9 cellular contexts compared by ENCODE assay signal in the genomic region with DNA sequence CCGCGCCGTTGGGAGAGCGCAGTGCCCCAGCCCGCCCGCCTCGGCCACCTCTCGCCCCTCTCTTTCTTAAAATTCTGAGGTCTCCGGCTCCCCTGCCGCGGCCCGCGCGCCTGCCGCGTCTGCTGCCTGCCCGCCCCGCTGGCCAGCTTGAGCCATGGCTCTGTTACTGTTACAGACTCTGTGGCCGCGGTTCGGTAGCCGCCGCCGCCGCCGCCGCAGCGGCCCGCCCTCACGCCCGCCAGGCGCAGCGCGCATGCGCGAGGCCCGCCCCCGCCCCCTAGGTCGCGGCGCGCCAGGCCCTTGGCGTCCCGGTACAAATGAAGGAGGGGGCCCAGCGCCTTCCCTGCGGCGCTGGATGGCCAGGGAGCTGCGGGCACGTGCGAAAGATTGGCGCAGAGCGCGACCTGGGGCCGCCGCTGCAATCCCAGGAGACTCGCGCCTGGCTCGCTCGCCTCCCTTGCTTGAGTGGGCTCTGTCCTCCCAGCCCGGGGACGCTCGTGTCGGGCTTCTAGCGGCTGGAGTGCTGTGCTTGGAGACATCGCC. TPM values are rescaled to one million over a fixed set of nuclear protein-coding genes. Genes with fewer than 3 reads are reported as not detected.
DNase-seq lines count a peak whose midpoint lies in the region; ATAC-seq lines count a peak whose summit lies in the region.
"Had no signal": no experiment of that assay in that cellular context is flagged by ENCODE, and none has a peak within 500 bp of the region (broad histone marks: within the 10 kb centered on the region; RNA-seq: fewer than 3 reads in every experiment).

A gene (minus strand): TSS at position 171 of the 543 bp plus-strand sequence. CDS start 452 bp downstream, outside the sequence.

- no peak within 1 kb of the TSS for H3K4me3 ChIP-seq in CD4-positive, CD25-positive, alpha-beta regulatory T cell (ENCODE audit: low read depth, low read length)
- peak within 1 kb of the TSS; percentile 74 for H3K4me3 ChIP-seq in trophoblast cell (ENCODE audit: low read depth, low read length)

- H3K18ac ChIP-seq in trophoblast cell (ENCODE audit: low read length) = no peak within 1 kb of the TSS

- peak within 1 kb of the TSS; percentile 11 for H4K8ac ChIP-seq in trophoblast cell (ENCODE audit: low read depth, low read length)

- peak within 1 kb of the TSS; percentile 67 for H2AFZ ChIP-seq in trophoblast cell (ENCODE audit: insufficient read depth, low read length, poor library complexity)

- H3K9me3 ChIP-seq in CD4-positive, CD25-positive, alpha-beta regulatory T cell (ENCODE audit: control insufficient read depth in 2 of 2, low read length in 2 of 2) = no peaks in the 10 kb centered on the region
- H3K9me3 ChIP-seq in trophoblast cell (ENCODE audit: insufficient read depth, low read depth, low read length) = peaks cover 16% of the 10 kb centered on the region

- peaks cover 38% of the 10 kb centered on the region for H3K4me1 ChIP-seq in CD4-positive, CD25-positive, alpha-beta regulatory T cell (ENCODE audit: control insufficient read depth, insufficient read depth, low read length, poor library complexity, severe bottlenecking)
- peaks cover 8 to 18% of the 10 kb centered on the region in 2 experiments for H3K4me1 ChIP-seq in trophoblast cell (ENCODE audit: control insufficient read depth in 1 of 2, insufficient read depth in 2 of 2, low read length in 2 of 2)

- H3K36me3 ChIP-seq in CD4-positive, CD25-positive, alpha-beta regulatory T cell (ENCODE audit: control insufficient read depth, insufficient read depth, low read length) = no peaks in the 10 kb centered on the region
- H3K36me3 ChIP-seq in trophoblast cell (ENCODE audit: control insufficient read depth in 1 of 2, insufficient read depth in 2 of 2, low read length in 2 of 2) = no peaks in the 10 kb centered on the region

- H3K4me1 Mint-ChIP-seq in CD4-positive, CD25-positive, alpha-beta regulatory T cell = peaks cover 0 to 35% (median 15%) of the 10 kb centered on the region in 4 donors
- H3K4me1 Mint-ChIP-seq in activated T-helper 1 cell treated with anti-CD3 and anti-CD28 coated beads, Interleukin-12 subunit alpha, Interleukin-12 subunit beta, Interleukin-2, Interleukin-4 antibody, amounts not matched to agents 30 ng/mL and 10 ng/mL and 1 ng/mL, durations not matched to agents 14 hours and 24 hours and 36 hours (ENCODE audit: low read depth) = no peaks in the 10 kb centered on the region

- H3K4me2 ChIP-seq in trophoblast cell (ENCODE audit: low read length) = peak within 1 kb of the TSS; percentile 99

- H2BK120ac ChIP-seq in trophoblast cell (ENCODE audit: insufficient read depth, low read length, poor library complexity) = no peak within 1 kb of the TSS

- no peak within 1 kb of the TSS for H3K4ac ChIP-seq in trophoblast cell (ENCODE audit: low read depth, low read length)

- peaks cover 52% of the 10 kb centered on the region for H3K27me3 ChIP-seq in CD4-positive, CD25-positive, alpha-beta regulatory T cell (ENCODE audit: control insufficient read depth, insufficient read depth, low read length)
- H3K27me3 ChIP-seq in trophoblast cell (ENCODE audit: insufficient read depth, low read length) = peaks cover 74% of the 10 kb centered on the region

- DNase-seq in CD4-positive, CD25-positive, alpha-beta regulatory T cell = peak in 2 of 3 donors; percentile 18 to 37
- peak; percentile 61 for DNase-seq in GM19238 (ENCODE audit: insufficient read length, low spot score)
- peak; percentile 18 for DNase-seq in NCI-H82 treated with DMSO at 0.1 percent for 48 hours (lab: John Stamatoyannopoulos, UW; ENCODE audit: unreplicated experiment)
- DNase-seq in activated T-helper 1 cell treated with anti-CD3 and anti-CD28 coated beads, Interleukin-12 subunit alpha, Interleukin-12 subunit beta, Interleukin-2, Interleukin-4 antibody, amounts not matched to agents 30 ng/mL and 10 ng/mL and 1 ng/mL, durations not matched to agents 14 hours and 24 hours and 36 hours (ENCODE audit: low spot score) = peak; percentile 25
- DNase-seq in head of caudate nucleus = peak in 33 of 42 donors; percentile 17 to 79 (median 47)
- DNase-seq in trophoblast cell = peak; percentile 33 to 74
- no peak for DNase-seq in foreskin melanocyte

- peak in 1 of 2 donors; percentile 27 for ATAC-seq in CD4-positive, CD25-positive, alpha-beta regulatory T cell (ENCODE audit: low read depth in 2 of 2)
- peak; percentile 68 for ATAC-seq in HG03342 (IDR thresholded peaks at IDR 0.05; ENCODE audit: unreplicated experiment)

- H3K27ac ChIP-seq in CD4-positive, CD25-positive, alpha-beta regulatory T cell (ENCODE audit: insufficient read depth, low read length, poor library complexity, severe bottlenecking) = no peak within 1 kb of the TSS
- no peak within 1 kb of the TSS for H3K27ac ChIP-seq in trophoblast cell (ENCODE audit: low read depth, low read length)

- no peaks in the 10 kb centered on the region for H3K36me3 Mint-ChIP-seq in CD4-positive, CD25-positive, alpha-beta regulatory T cell
- peaks cover 2% of the 10 kb centered on the region for H3K36me3 Mint-ChIP-seq in activated T-helper 1 cell treated with anti-CD3 and anti-CD28 coated beads, Interleukin-12 subunit alpha, Interleukin-12 subunit beta, Interleukin-2, Interleukin-4 antibody, amounts not matched to agents 30 ng/mL and 10 ng/mL and 1 ng/mL, durations not matched to agents 14 hours and 24 hours and 36 hours (ENCODE audit: low read depth)

- no peak within 1 kb of the TSS for H3K23ac ChIP-seq in trophoblast cell (ENCODE audit: low read length)

- peak within 1 kb of the TSS; percentile 54 to 88 (median 78) for H3K4me3 Mint-ChIP-seq in CD4-positive, CD25-positive, alpha-beta regulatory T cell
- H3K4me3 Mint-ChIP-seq in activated T-helper 1 cell treated with anti-CD3 and anti-CD28 coated beads, Interleukin-12 subunit alpha, Interleukin-12 subunit beta, Interleukin-2, Interleukin-4 antibody, amounts not matched to agents 30 ng/mL and 10 ng/mL and 1 ng/mL, durations not matched to agents 14 hours and 24 hours and 36 hours = peak within 1 kb of the TSS; percentile 73

- no peak within 1 kb of the TSS for H4K12ac ChIP-seq in trophoblast cell (ENCODE audit: low read depth, low read length)

- H3K27me3 Mint-ChIP-seq in CD4-positive, CD25-positive, alpha-beta regulatory T cell = peaks cover 88% of the 10 kb centered on the region
- H3K27me3 Mint-ChIP-seq in activated T-helper 1 cell treated with anti-CD3 and anti-CD28 coated beads, Interleukin-12 subunit alpha, Interleukin-12 subunit beta, Interleukin-2, Interleukin-4 antibody, amounts not matched to agents 30 ng/mL and 10 ng/mL and 1 ng/mL, durations not matched to agents 14 hours and 24 hours and 36 hours (ENCODE audit: insufficient read depth) = peaks cover 81% of the 10 kb centered on the region

- H3K9me3 Mint-ChIP-seq in CD4-positive, CD25-positive, alpha-beta regulatory T cell = peaks cover 0 to 11% (median 0%) of the 10 kb centered on the region in 7 donors
- no peaks in the 10 kb centered on the region for H3K9me3 Mint-ChIP-seq in activated T-helper 1 cell treated with anti-CD3 and anti-CD28 coated beads, Interleukin-12 subunit alpha, Interleukin-12 subunit beta, Interleukin-2, Interleukin-4 antibody, amounts not matched to agents 30 ng/mL and 10 ng/mL and 1 ng/mL, durations not matched to agents 14 hours and 24 hours and 36 hours

- no peak within 1 kb of the TSS for H3K9ac ChIP-seq in trophoblast cell (ENCODE audit: low read length)

- no peak within 1 kb of the TSS for H4K91ac ChIP-seq in trophoblast cell (ENCODE audit: low read depth, low read length)

- no peak within 1 kb of the TSS for H3K27ac Mint-ChIP-seq in CD4-positive, CD25-positive, alpha-beta regulatory T cell
- peak within 1 kb of the TSS; percentile 44 for H3K27ac Mint-ChIP-seq in activated T-helper 1 cell treated with anti-CD3 and anti-CD28 coated beads, Interleukin-12 subunit alpha, Interleukin-12 subunit beta, Interleukin-2, Interleukin-4 antibody, amounts not matched to agents 30 ng/mL and 10 ng/mL and 1 ng/mL, durations not matched to agents 14 hours and 24 hours and 36 hours

- H3K79me1 ChIP-seq in trophoblast cell (ENCODE audit: low read length) = peaks cover 2% of the 10 kb centered on the region

- H3K14ac ChIP-seq in trophoblast cell (ENCODE audit: low read length) = peak within 1 kb of the TSS; percentile 4

- no peak within 1 kb of the TSS for H2BK12ac ChIP-seq in trophoblast cell (ENCODE audit: low read length)

- H2AK5ac ChIP-seq in trophoblast cell (ENCODE audit: low read length) = no peak within 1 kb of the TSS

- H2BK5ac ChIP-seq in trophoblast cell (ENCODE audit: low read depth, low read length, poor library complexity) = no peak within 1 kb of the TSS

- intact Hi-C loops in activated T-helper 1 cell treated with anti-CD3 and anti-CD28 coated beads, Interleukin-12 subunit alpha, Interleukin-12 subunit beta, Interleukin-2, Interleukin-4 antibody, amounts not matched to agents 30 ng/mL and 10 ng/mL and 1 ng/mL, durations not matched to agents 14 hours and 24 hours and 36 hours (cut with micrococcal nuclease) = no loop called here
- intact Hi-C loops in head of caudate nucleus (cut with DNase I) = no loop called here

- WGBS in trophoblast cell (ENCODE audit: extremely low coverage, insufficient coverage, insufficient read length) = no CpG with 5 or more reads among the region's 65 CpGs

- H3K79me2 ChIP-seq in trophoblast cell (ENCODE audit: control insufficient read depth, insufficient read depth, low read length, poor library complexity) = no peaks in the 10 kb centered on the region

RNA-seq across cellular contexts. Expression of the gene that starts here (rescaled TPM):
- not detected for total RNA-seq in CD4-positive, CD25-positive, alpha-beta regulatory T cell
- not detected for polyA plus RNA-seq in CD4-positive, CD25-positive, alpha-beta regulatory T cell
- total RNA-seq in activated T-helper 1 cell treated with anti-CD3 and anti-CD28 coated beads, Interleukin-12 subunit alpha, Interleukin-12 subunit beta, Interleukin-2, Interleukin-4 antibody, amounts not matched to agents 30 ng/mL and 10 ng/mL and 1 ng/mL, durations not matched to agents 14 hours and 24 hours and 36 hours = not detected in 2 replicates
- 0.15 and 0.42 TPM in 2 replicates for polyA plus RNA-seq in trophoblast cell (2013)
- total RNA-seq: T-helper 2 cell treated with Interferon-gamma antibody and Interleukin-4, amounts not matched to agents 100 ng/mL and 5 ng/mL, for 36 hours had no signal

Comparison
In these comparisons a context has a peak if more than half of its experiments do, and no peak if none do; other contexts are left out.
1. Peak in DNase-seq in CD4-positive, CD25-positive, alpha-beta regulatory T cell; RNA of the gene not detected or under 1 TPM.
2. Peak in DNase-seq in activated T-helper 1 cell treated with anti-CD3 and anti-CD28 coated beads, Interleukin-12 subunit alpha, Interleukin-12 subunit beta, Interleukin-2, Interleukin-4 antibody, amounts not matched to agents 30 ng/mL and 10 ng/mL and 1 ng/mL, durations not matched to agents 14 hours and 24 hours and 36 hours; RNA of the gene not detected or under 1 TPM.